8 cellular contexts compared by ENCODE assay signal in genomic region chr7:38359081-38359601, GRCh38.
DNase-seq lines count a peak whose midpoint lies in the region; ATAC-seq, FAIRE-seq and TF ChIP-seq lines count a peak whose summit lies in the region.
"Not testable (repeated sequence)": the region's sequence is repeated elsewhere in the genome, so short reads cannot be mapped to it uniquely, and the experiment has no call there.

No MANE protein-coding gene starts in this region.

- not testable (repeated sequence) for H2AFZ ChIP-seq in SK-N-SH (ENCODE audit: low read depth)

- not testable (repeated sequence) for TF ChIP-seq POLR2A in suprapubic skin (IDR thresholded peaks at IDR 0.05)

- H3K4me3 Mint-ChIP-seq in activated T-cell treated with anti-CD3 and anti-CD28 coated beads, Interleukin-2, amount 50 U/mL, for 72 hours = peak overlapping the region; percentile 95 to 96

- peak overlapping the region; percentile 99 for H3K27ac Mint-ChIP-seq in activated T-cell treated with anti-CD3 and anti-CD28 coated beads, Interleukin-2, amount 50 U/mL, for 72 hours

- not testable (repeated sequence) for FAIRE-seq in pancreas (lab: Jason Lieb, UNC)

- not testable (repeated sequence) for H3K27me3 ChIP-seq in SK-N-SH (ENCODE audit: insufficient read depth); pancreas; suprapubic skin

- TF ChIP-seq EP300 in SK-N-SH (IDR thresholded peaks at IDR 0.05; ENCODE audit: borderline replicate concordance in 1 of 2, low read depth in 1 of 2, low read length in 1 of 2); suprapubic skin (IDR thresholded peaks at IDR 0.05): not testable (repeated sequence)

- not testable (repeated sequence) for H3K4me2 ChIP-seq in SK-N-SH

- H4K20me1 ChIP-seq in SK-N-SH (ENCODE audit: insufficient read depth) = not testable (repeated sequence)

- peaks cover 86% of the 10 kb centered on the region for H3K4me1 Mint-ChIP-seq in activated T-cell treated with anti-CD3 and anti-CD28 coated beads, Interleukin-2, amount 50 U/mL, for 72 hours (ENCODE audit: low read depth)

- H3K36me3 Mint-ChIP-seq in activated T-cell treated with anti-CD3 and anti-CD28 coated beads, Interleukin-2, amount 50 U/mL, for 72 hours (ENCODE audit: insufficient read depth in 2 of 2) = peaks cover 4 to 19% of the 10 kb centered on the region in 2 donors

- not testable (repeated sequence) for H3K27me3 Mint-ChIP-seq in activated T-cell treated with anti-CD3 and anti-CD28 coated beads, Interleukin-2, amount 50 U/mL, for 72 hours (ENCODE audit: low read depth)

- H3K36me3 ChIP-seq in SK-N-SH (replicated peaks in 1 of 2; ENCODE audit: control insufficient read depth in 1 of 2, insufficient read depth in 2 of 2, low read length in 1 of 2); pancreas; suprapubic skin: not testable (repeated sequence)

- POLR2A ChIA-PET in SK-N-SH (lab: Yijun Ruan, JAX) = not testable (repeated sequence)

- H3K4me1 ChIP-seq in SK-N-SH (ENCODE audit: control insufficient read depth in 1 of 2, insufficient read depth in 2 of 2, low read depth in 1 of 2, low read length in 1 of 2); pancreas; suprapubic skin: not testable (repeated sequence)

- not testable (repeated sequence) for H3K79me2 ChIP-seq in SK-N-SH (ENCODE audit: insufficient read depth)

- CTCF ChIA-PET in SK-N-SH (lab: Yijun Ruan, JAX) = interaction anchor here (0.8 to 1.3 kb wide), 2 partner anchors 11 to 144 kb away, joined by 3 read pairs; no protein-coding TSS in a partner anchor

- H3K9me3 Mint-ChIP-seq in activated T-cell treated with anti-CD3 and anti-CD28 coated beads, Interleukin-2, amount 50 U/mL, for 72 hours = not testable (repeated sequence)

- ATAC-seq in GM21576 (IDR thresholded peaks at IDR 0.05; ENCODE audit: unreplicated experiment) (peak; percentile 70), HG03460 (IDR thresholded peaks at IDR 0.05; ENCODE audit: unreplicated experiment) (peak; percentile 59), pancreas (peak; percentile 66 to 90 (median 82))
- ATAC-seq in activated T-cell treated with anti-CD3 and anti-CD28 coated beads, Interleukin-2, amount 50 U/mL, for 72 hours (replicated peaks in 1 of 2) = peak; percentile 71

- not testable (repeated sequence) for H3K9ac ChIP-seq in SK-N-SH

- DNase-seq in GM12864 (ENCODE audit: low read depth) (peak; percentile 64), pancreas (peak in 3 of 6 donors; percentile 63 to 71 (median 69)), suprapubic skin (ENCODE audit: low spot score in 2 of 2) (peak in 1 of 2 donors; percentile 83)
- not testable (repeated sequence) for DNase-seq in SK-N-SH; fibroblast of mammary gland (ENCODE audit: low read depth)
- DNase-seq in activated T-cell treated with anti-CD3 and anti-CD28 coated beads, Interleukin-2, amount 50 U/mL, for 72 hours = peak; percentile 79 to 88

- not testable (repeated sequence) for TF ChIP-seq RAD21 in SK-N-SH (IDR thresholded peaks at IDR 0.05; ENCODE audit: low read length)

- H3K9me3 ChIP-seq in SK-N-SH, pancreas, suprapubic skin: not testable (repeated sequence)

- 69% methylated on average over 3 of the region's 5 CpGs for WGBS in SK-N-SH (ENCODE audit: low lambda C conversion rate)
- WGBS in pancreas, 2 donors = 43 to 45% methylated on average over 5 of the region's 5 CpGs
- 41% methylated on average over 5 of the region's 5 CpGs for WGBS in suprapubic skin

- not testable (repeated sequence) for H3K27ac ChIP-seq in SK-N-SH (ENCODE audit: low read depth in 2 of 2, low read length in 1 of 2); pancreas; suprapubic skin

- intact Hi-C loops in pancreas (cut with DNase I) = not testable (repeated sequence)

- H3K4me3 ChIP-seq in GM12864 (ENCODE audit: low read depth, low read length) = peak overlapping the region; percentile 48
- H3K4me3 ChIP-seq in SK-N-SH (ENCODE audit: low read depth in 2 of 2, low read length in 1 of 2); fibroblast of mammary gland (ENCODE audit: control insufficient read depth, low read depth, low read length); pancreas: not testable (repeated sequence)
- H3K4me3 ChIP-seq in suprapubic skin = peak overlapping the region; percentile 9

- not testable (repeated sequence) for H3F3A ChIP-seq in SK-N-SH (replicated peaks; ENCODE audit: insufficient read depth)

- H3K9me2 ChIP-seq in SK-N-SH = not testable (repeated sequence)

- TF ChIP-seq CTCF in GM12864 (IDR thresholded peaks at IDR 0.05; ENCODE audit: low read depth, low read length, missing control alignments) (peak; percentile 51), SK-N-SH (IDR thresholded peaks at IDR 0.05) (peak; percentile 30), fibroblast of mammary gland (conservative IDR thresholded peaks at IDR 0.05; ENCODE audit: control insufficient read depth, insufficient read depth, low read depth, low read length) (peak; percentile 8), pancreas (IDR thresholded peaks at IDR 0.05) (peak in 3 of 4 donors; percentile 22 to 46 (median 24)), suprapubic skin (IDR thresholded peaks at IDR 0.05) (peak in 1 of 2 donors; percentile 45)
